8 cellular contexts compared by ENCODE assay signal in genomic region chr2:70871398-70872211, GRCh38. TPM values are rescaled to one million over a fixed set of nuclear protein-coding genes. Genes with fewer than 3 reads are reported as not detected.
DNase-seq lines count a peak whose midpoint lies in the region; ATAC-seq and TF ChIP-seq lines count a peak whose summit lies in the region.

No MANE protein-coding gene starts in this region.

- DNase-seq in DMS114 treated with DMSO at 0.1 percent for 48 hours (lab: John Stamatoyannopoulos, UW; ENCODE audit: unreplicated experiment) (peak; percentile 76), HFF-Myc (ENCODE audit: extremely low read depth, low read depth) (peak; percentile 36), NCI-H146 treated with DMSO at 0.1 percent for 48 hours (lab: John Stamatoyannopoulos, UW; ENCODE audit: unreplicated experiment) (peak; percentile 68), T follicular helper cell (ENCODE audit: low read depth) (peak; percentile 61), cardiac muscle cell (ENCODE audit: low read depth in 1 of 2, low spot score in 1 of 2) (peak; percentile 83 to 88), psoas muscle (peak; percentile 84 to 94), uterus (peak; percentile 57 to 72)
- peak; percentile 81 for DNase-seq in activated naive CD8-positive, alpha-beta T cell treated with anti-CD3 and anti-CD28 coated beads for 36 hours

- WGBS in psoas muscle, 3 donors = 10 to 12% (median 11%) methylated on average over 34 to 36 of the region's 36 CpGs

- no peaks in the 10 kb centered on the region for H3K9me3 Mint-ChIP-seq in activated naive CD8-positive, alpha-beta T cell treated with anti-CD3 and anti-CD28 coated beads for 36 hours

- H3K27ac ChIP-seq in cardiac muscle cell (no peak overlapping the region), psoas muscle (no peak overlapping the region), uterus (no peak overlapping the region)

- TF ChIP-seq POLR2A in uterus (IDR thresholded peaks at IDR 0.05) = no peak

- peaks cover 6% of the 10 kb centered on the region for H3K4me1 Mint-ChIP-seq in activated naive CD8-positive, alpha-beta T cell treated with anti-CD3 and anti-CD28 coated beads for 36 hours

- intact Hi-C loops in psoas muscle (cut with DNase I) = loop anchor here in 1 of 2 donors (2.0 kb wide), 3 partner anchors 49 to 83 kb away; no protein-coding TSS in a partner anchor
- intact Hi-C loops in uterus (cut with DNase I; ENCODE audit: low total_unique reads) = no loop called here

- H3K36me3 ChIP-seq in cardiac muscle cell (no peaks in the 10 kb centered on the region), psoas muscle (ENCODE audit: insufficient read depth in 1 of 2, low read depth in 1 of 2) (no peaks in the 10 kb centered on the region), uterus (no peaks in the 10 kb centered on the region)

- H3K4me1 ChIP-seq in cardiac muscle cell (ENCODE audit: low read depth) (no peaks in the 10 kb centered on the region), psoas muscle (peaks cover 7% of the 10 kb centered on the region), uterus (no peaks in the 10 kb centered on the region)

- no peaks in the 10 kb centered on the region for H3K36me3 Mint-ChIP-seq in activated naive CD8-positive, alpha-beta T cell treated with anti-CD3 and anti-CD28 coated beads for 36 hours

- H3K9me3 ChIP-seq in cardiac muscle cell (ENCODE audit: low read depth) (no peaks in the 10 kb centered on the region), psoas muscle (no peaks in the 10 kb centered on the region), uterus (no peaks in the 10 kb centered on the region)

- H3K4me3 ChIP-seq in HFF-Myc (replicated peaks; ENCODE audit: low read depth, low read length) = no peak overlapping the region
- no peak overlapping the region for H3K4me3 ChIP-seq in cardiac muscle cell
- peak overlapping the region; percentile 54 for H3K4me3 ChIP-seq in psoas muscle
- no peak overlapping the region for H3K4me3 ChIP-seq in uterus

- H3K27ac Mint-ChIP-seq in activated naive CD8-positive, alpha-beta T cell treated with anti-CD3 and anti-CD28 coated beads for 36 hours = no peak overlapping the region

- TF ChIP-seq CTCF in HFF-Myc (IDR thresholded peaks at IDR 0.05; ENCODE audit: low read depth, low read length, missing control alignments) (peak; percentile 72), cardiac muscle cell (IDR thresholded peaks at IDR 0.05; ENCODE audit: low read depth, low read length) (peak; percentile 70), psoas muscle (IDR thresholded peaks at IDR 0.05) (peak; percentile 89), uterus (IDR thresholded peaks at IDR 0.05) (peak; percentile 59 to 90 (median 82))

- H3K27me3 ChIP-seq in cardiac muscle cell (peaks cover 82% of the 10 kb centered on the region), psoas muscle (ENCODE audit: insufficient read depth in 3 of 3, low read length in 2 of 3) (peaks cover 0 to 28% (median 7%) of the 10 kb centered on the region in 3 donors), uterus (no peaks in the 10 kb centered on the region)

- no peak overlapping the region for H3K4me3 Mint-ChIP-seq in activated naive CD8-positive, alpha-beta T cell treated with anti-CD3 and anti-CD28 coated beads for 36 hours

- H3K27me3 Mint-ChIP-seq in activated naive CD8-positive, alpha-beta T cell treated with anti-CD3 and anti-CD28 coated beads for 36 hours = peaks cover 44% of the 10 kb centered on the region

- ATAC-seq in psoas muscle = peak; percentile 97 to 100 (median 99)

RNA-seq across cellular contexts. Expression of gene VAX2, which starts 28.8 kb away (rescaled TPM):
- not detected for total RNA-seq in activated naive CD8-positive, alpha-beta T cell treated with anti-CD3 and anti-CD28 coated beads for 36 hours
- 0.21 TPM in 1 of 2 replicates, not detected in the other for total RNA-seq in cardiac muscle cell
- 0.30 TPM in 1 of 2 replicates, not detected in the other for polyA plus RNA-seq in cardiac muscle cell
- total RNA-seq in psoas muscle = 1 to 10 TPM in 2 of 4 donors, under 1 TPM in 2; 0.66 to 1.2 (median 0.96) TPM
- under 1 TPM; 0.30 to 0.97 (median 0.48) TPM for polyA plus RNA-seq in psoas muscle
- total RNA-seq in uterus = 1 to 10 TPM in 3 of 4 donors, under 1 TPM in 1; 0.35 to 6.8 (median 2.4) TPM

RNA-seq across cellular contexts. Expression of gene CD207, which starts 36.0 kb away (rescaled TPM):
- not detected for total RNA-seq in activated naive CD8-positive, alpha-beta T cell treated with anti-CD3 and anti-CD28 coated beads for 36 hours
- total RNA-seq in cardiac muscle cell (not detected in 2 replicates), psoas muscle (under 1 TPM in 3 of 4 donors, not detected in 1; 0.20 to 0.59 (median 0.49) TPM), uterus (1 to 10 TPM in 2 of 4 donors, under 1 TPM in 1, not detected in 1; 0.26 to 2.9 (median 2.5) TPM)
- polyA plus RNA-seq in cardiac muscle cell (not detected in 2 replicates), psoas muscle (under 1 TPM; 0.04 to 0.13 (median 0.13) TPM)

RNA-seq across cellular contexts. Expression of gene CLEC4F, which starts 51.2 kb away (rescaled TPM):
- total RNA-seq in activated naive CD8-positive, alpha-beta T cell treated with anti-CD3 and anti-CD28 coated beads for 36 hours = not detected
- total RNA-seq in cardiac muscle cell = not detected in 2 replicates
- not detected in 2 replicates for polyA plus RNA-seq in cardiac muscle cell
- total RNA-seq in psoas muscle = under 1 TPM in 3 of 4 donors, not detected in 1; 0.36 to 0.64 (median 0.44) TPM
- under 1 TPM; 0.04 to 0.42 (median 0.21) TPM for polyA plus RNA-seq in psoas muscle
- total RNA-seq in uterus = 1 to 10 TPM in 3 of 4 donors, not detected in 1; 2.4 to 5.0 (median 2.6) TPM

Comparison
In these comparisons a context has a peak if more than half of its experiments do, and no peak if none do; other contexts are left out.
1. DNase-seq: peak in every context shown above with its lines; median percentile 89 in psoas muscle; 86 in cardiac muscle cell; 81 in activated naive CD8-positive, alpha-beta T cell treated with anti-CD3 and anti-CD28 coated beads for 36 hours; 76 in DMS114 treated with DMSO at 0.1 percent for 48 hours; 68 in NCI-H146 treated with DMSO at 0.1 percent for 48 hours; 64 in uterus; 61 in T follicular helper cell; 36 in HFF-Myc.